ENCODE assay signal across 9 cellular contexts in the genomic region with DNA sequence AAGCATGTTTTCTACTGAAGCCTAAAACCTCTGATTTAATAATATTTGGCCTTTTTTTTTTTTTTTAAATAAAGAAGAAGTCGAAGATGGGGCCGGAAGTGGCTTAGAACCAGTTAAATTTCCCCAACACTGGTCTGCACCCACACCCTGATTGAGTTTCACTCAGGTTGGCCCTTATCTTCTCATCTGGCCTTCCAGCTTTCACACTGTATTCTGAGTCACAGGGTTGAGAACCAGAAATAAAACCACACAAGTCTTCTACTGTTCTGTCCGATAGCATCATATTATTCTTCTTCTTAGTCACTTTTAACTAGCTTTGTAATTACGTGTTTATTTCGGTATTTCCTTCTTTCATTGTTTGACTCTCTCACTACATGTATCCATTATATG. TPM values are rescaled to one million over a fixed set of nuclear protein-coding genes. Genes with fewer than 3 reads are reported as not detected.
DNase-seq lines count a peak whose midpoint lies in the region; ATAC-seq and TF ChIP-seq lines count a peak whose summit lies in the region.
"Had no signal": no experiment of that assay in that cellular context is flagged by ENCODE, and none has a peak within 500 bp of the region (broad histone marks: within the 10 kb centered on the region; RNA-seq: fewer than 3 reads in every experiment).

No MANE protein-coding gene starts in this region.

- ATAC-seq in HG03432 (IDR thresholded peaks at IDR 0.05; ENCODE audit: unreplicated experiment) = peak; percentile 91
- ATAC-seq in GM18517 (IDR thresholded peaks at IDR 0.05; ENCODE audit: unreplicated experiment) = no peak

- H3K36me3 ChIP-seq in kidney epithelial cell (ENCODE audit: control insufficient read depth, insufficient read depth, low read length) (no peaks in the 10 kb centered on the region), BE2C (no peaks in the 10 kb centered on the region), tibial artery (no peaks in the 10 kb centered on the region)

- no peak for TF ChIP-seq CTCF in AG09309 (IDR thresholded peaks at IDR 0.05; ENCODE audit: control insufficient read depth, insufficient read depth, low read depth, low read length, missing control alignments)
- TF ChIP-seq CTCF in kidney epithelial cell (IDR thresholded peaks at IDR 0.05; ENCODE audit: insufficient read depth, low read length, poor library complexity, severe bottlenecking) = no peak
- no peak for TF ChIP-seq CTCF in BE2C (IDR thresholded peaks at IDR 0.05; ENCODE audit: low read depth, low read length)
- no peak for TF ChIP-seq CTCF in tibial artery (IDR thresholded peaks at IDR 0.05)

- H3K4me1 ChIP-seq in BE2C = no peaks in the 10 kb centered on the region
- peaks cover 0 to 19% (median 9%) of the 10 kb centered on the region in 4 donors for H3K4me1 ChIP-seq in tibial artery

- H3K27me3 ChIP-seq in kidney epithelial cell (ENCODE audit: control insufficient read depth, insufficient read depth, low read length) (no peaks in the 10 kb centered on the region), BE2C (no peaks in the 10 kb centered on the region; the same call in 1 of the 2 replicates), tibial artery (no peaks in the 10 kb centered on the region)

- H3K4me3 ChIP-seq in AG09309 (ENCODE audit: control insufficient read depth, low read depth, low read length) (no peak overlapping the region), kidney epithelial cell (ENCODE audit: low read depth, low read length) (no peak overlapping the region), BE2C (ENCODE audit: low read depth, low read length) (no peak overlapping the region), tibial artery (no peak overlapping the region)

- no peak overlapping the region for H3K27ac ChIP-seq in tibial artery

- intact Hi-C loops in tibial artery (cut with DNase I; ENCODE audit: low total_unique reads) = no loop called here

- H3K9me3 ChIP-seq in BE2C = no peaks in the 10 kb centered on the region
- H3K9me3 ChIP-seq in tibial artery = no peaks in the 10 kb centered on the region

- DNase-seq in AG09309 (ENCODE audit: low read depth) = peak; percentile 68
- DNase-seq in activated CD4-positive, alpha-beta T cell treated with anti-CD3 and anti-CD28 coated beads, Interleukin-2, amount 50 U/mL, for 4 hours = peak; percentile 32 to 39
- peak; percentile 69 for DNase-seq in kidney epithelial cell (ENCODE audit: low read depth)
- no peak for DNase-seq in BE2C
- DNase-seq in tibial artery = no peak
- no peak for DNase-seq in retina
- DNase-seq: activated naive CD8-positive, alpha-beta T cell treated with anti-CD3 and anti-CD28 coated beads, Interleukin-2, amount 10 ng/mL, durations not matched to agents 7 days and 5 days had no signal

RNA-seq across cellular contexts. Expression of gene ZNF365, which starts 9.9 kb away (rescaled TPM):
- total RNA-seq in kidney epithelial cell = 4.7 and 6.9 TPM in 2 replicates
- polyA plus RNA-seq in BE2C (2012; ENCODE audit: insufficient read depth, insufficient read length, low read depth) = not detected

Comparison
In these comparisons a context has a peak if more than half of its experiments do, and no peak if none do; other contexts are left out.
1. DNase-seq: peak in AG09309 (single experiment), activated CD4-positive, alpha-beta T cell treated with anti-CD3 and anti-CD28 coated beads, Interleukin-2, amount 50 U/mL, for 4 hours (2 of 2) and kidney epithelial cell (single experiment); none in BE2C (single experiment), tibial artery (0 of 2) and retina (single experiment).